Comparison of ENCODE assay signal across 15 cellular contexts in genomic region chr11:12196862-12197261, GRCh38.
DNase-seq lines count a peak whose midpoint lies in the region; ATAC-seq and TF ChIP-seq lines count a peak whose summit lies in the region.
"Had no signal": no experiment of that assay in that cellular context is flagged by ENCODE, and none has a peak within 500 bp of the region (broad histone marks: within the 10 kb centered on the region; RNA-seq: fewer than 3 reads in every experiment).

No MANE protein-coding gene starts in this region.

- POLR2A ChIA-PET in Caco-2 (lab: Charles Lee) = no interaction called here

- TF ChIP-seq EP300 in sigmoid colon (IDR thresholded peaks at IDR 0.05) (no peak), suprapubic skin (IDR thresholded peaks at IDR 0.05) (no peak)

- TF ChIP-seq POLR2A in sigmoid colon (IDR thresholded peaks at IDR 0.05) (no peak), suprapubic skin (IDR thresholded peaks at IDR 0.05) (no peak)

- H3K27ac ChIP-seq in KOPT-K1 (ENCODE audit: low read depth, low read length, poor library complexity, severe bottlenecking) (peak overlapping the region; percentile 72), sigmoid colon (peak overlapping the region; percentile 14 to 85 (median 65)), suprapubic skin (no peak overlapping the region)
- H3K27ac ChIP-seq: prostate gland, vagina had no signal

- H3K4me3 Mint-ChIP-seq in Caco-2 (ENCODE audit: unreplicated experiment) = no peak overlapping the region
- H3K4me3 Mint-ChIP-seq in central memory CD8-positive, alpha-beta T cell = peak overlapping the region; percentile 85
- H3K4me3 Mint-ChIP-seq: CD14-positive monocyte had no signal

- H3K36me3 ChIP-seq in Caco-2 (ENCODE audit: control insufficient read depth, insufficient read depth, low read length) = 0 out of 2 replicates have a peak, but pooled peaks cover 4% of the 10 kb centered on the region
- no peaks in the 10 kb centered on the region for H3K36me3 ChIP-seq in KOPT-K1 (ENCODE audit: insufficient read depth, low read length)
- no peaks in the 10 kb centered on the region for H3K36me3 ChIP-seq in sigmoid colon
- no peaks in the 10 kb centered on the region for H3K36me3 ChIP-seq in suprapubic skin
- H3K36me3 ChIP-seq: prostate gland, vagina had no signal

- H3K27ac Mint-ChIP-seq in Caco-2 (ENCODE audit: unreplicated experiment) = peak overlapping the region; percentile 8
- peak overlapping the region; percentile 94 for H3K27ac Mint-ChIP-seq in central memory CD8-positive, alpha-beta T cell (ENCODE audit: low read depth)

- no peak for DNase-seq in Caco-2
- DNase-seq in central memory CD8-positive, alpha-beta T cell (ENCODE audit: low spot score in 2 of 2) = no peak
- no peak for DNase-seq in sigmoid colon
- DNase-seq in NCI-H2081 treated with DMSO at 0.1 percent for 48 hours (lab: John Stamatoyannopoulos, UW) = no peak
- DNase-seq in suprapubic skin (ENCODE audit: low spot score in 2 of 2) = no peak
- no peak for DNase-seq in GM19238 (ENCODE audit: insufficient read length, low spot score)
- DNase-seq: heart right ventricle; KBM-7; NCI-H1436 treated with DMSO at 0.1 percent for 48 hours; stimulated activated CD8-positive, alpha-beta memory T cell treated with anti-CD3 and anti-CD28 coated beads, Interleukin-4, amount 100 ng/mL, for 48 hours; SW 1271 had no signal

- intact Hi-C loops in Caco-2 (cut with micrococcal nuclease; ENCODE audit: unreplicated experiment) = no loop called here
- intact Hi-C loops in sigmoid colon (cut with DNase I) = no loop called here

- no TSS peak for BruUV-seq in Caco-2 (replicated peaks; lab: Mats Ljungman, UMichigan)

- H3K9me3 Mint-ChIP-seq in Caco-2 (ENCODE audit: unreplicated experiment) = no peaks in the 10 kb centered on the region
- no peaks in the 10 kb centered on the region for H3K9me3 Mint-ChIP-seq in central memory CD8-positive, alpha-beta T cell
- H3K9me3 Mint-ChIP-seq: CD14-positive monocyte had no signal

- no peaks in the 10 kb centered on the region for H3K9me3 ChIP-seq in Caco-2
- no peaks in the 10 kb centered on the region for H3K9me3 ChIP-seq in KOPT-K1 (ENCODE audit: insufficient read depth, low read length, poor library complexity, severe bottlenecking)
- no peaks in the 10 kb centered on the region for H3K9me3 ChIP-seq in sigmoid colon
- no peaks in the 10 kb centered on the region for H3K9me3 ChIP-seq in suprapubic skin
- H3K9me3 ChIP-seq: heart right ventricle, prostate gland, vagina had no signal

- no peak for ATAC-seq in central memory CD8-positive, alpha-beta T cell (replicated peaks; ENCODE audit: extremely low read depth, poor library complexity, severe bottlenecking)
- ATAC-seq: heart right ventricle had no signal

- no peak overlapping the region for H3K4me3 ChIP-seq in Caco-2 (ENCODE audit: low read depth, low read length)
- H3K4me3 ChIP-seq in sigmoid colon = no peak overlapping the region
- H3K4me3 ChIP-seq in suprapubic skin = no peak overlapping the region
- H3K4me3 ChIP-seq: prostate gland, vagina had no signal

- H3K36me3 Mint-ChIP-seq in Caco-2 (ENCODE audit: insufficient read depth, unreplicated experiment) = peaks cover 52% of the 10 kb centered on the region
- peaks cover 9% of the 10 kb centered on the region for H3K36me3 Mint-ChIP-seq in central memory CD8-positive, alpha-beta T cell (ENCODE audit: insufficient read depth)

- peaks cover 68% of the 10 kb centered on the region for H3K4me1 Mint-ChIP-seq in Caco-2 (ENCODE audit: low read depth, unreplicated experiment)
- H3K4me1 Mint-ChIP-seq in central memory CD8-positive, alpha-beta T cell = peaks cover 69% of the 10 kb centered on the region

- H3K4me1 ChIP-seq in Caco-2 = peaks cover 77% of the 10 kb centered on the region
- peaks cover 0 to 55% (median 41%) of the 10 kb centered on the region in 4 donors for H3K4me1 ChIP-seq in sigmoid colon
- peaks cover 20% of the 10 kb centered on the region for H3K4me1 ChIP-seq in suprapubic skin
- H3K4me1 ChIP-seq: prostate gland had no signal

- TF ChIP-seq CTCF in Caco-2 (IDR thresholded peaks at IDR 0.05; ENCODE audit: insufficient read depth in 1 of 2, low read depth in 1 of 2, low read length in 1 of 2, severe bottlenecking in 1 of 2, unreplicated experiment in 1 of 2) (no peak), sigmoid colon (IDR thresholded peaks at IDR 0.05) (no peak), suprapubic skin (IDR thresholded peaks at IDR 0.05) (no peak)

- H3K27me3 ChIP-seq in Caco-2 (replicated peaks; ENCODE audit: control insufficient read depth, insufficient read depth, low read length) (no peaks in the 10 kb centered on the region), sigmoid colon (no peaks in the 10 kb centered on the region), suprapubic skin (no peaks in the 10 kb centered on the region)
- H3K27me3 ChIP-seq: heart right ventricle, vagina had no signal

- CTCF ChIA-PET in Caco-2 (lab: Charles Lee) = no interaction called here

- H3K27me3 Mint-ChIP-seq in Caco-2 (ENCODE audit: insufficient read depth, unreplicated experiment) = no peaks in the 10 kb centered on the region
- no peaks in the 10 kb centered on the region for H3K27me3 Mint-ChIP-seq in central memory CD8-positive, alpha-beta T cell
